In genomic region chr2:135563793-135564192, GRCh38 we compare ENCODE assay signal across 1 cellular context.
TF ChIP-seq lines count a peak whose summit lies in the region.

No MANE protein-coding gene starts in this region.

TF ChIP-seq in IMR-90, 13 proteins besides CTCF, POLR2A, EP300 and RAD21 (continued from another document):
- TF ChIP-seq SMC3 (IDR thresholded peaks at IDR 0.05; ENCODE audit: low read depth, low read length): no peak
